25 cellular contexts compared by ENCODE assay signal in genomic region chr7:3771906-3772305, GRCh38.
A peak's percentile ranks its signal among the peaks of the same experiment; 100 is the strongest.
DNase-seq lines count a peak whose midpoint lies in the region; ATAC-seq, FAIRE-seq and TF ChIP-seq lines count a peak whose summit lies in the region.
"Had no signal": no experiment of that assay in that cellular context is flagged by ENCODE, and none has a peak within 500 bp of the region (broad histone marks: within the 10 kb centered on the region; RNA-seq: fewer than 3 reads in every experiment).

No MANE protein-coding gene starts in this region.

- no peak overlapping the region for H3K4me3 ChIP-seq in right lobe of liver
- no peak overlapping the region for H3K4me3 ChIP-seq in HepG2 (replicated peaks in 1 of 3; ENCODE audit: insufficient read depth in 1 of 3, low read depth in 2 of 3, low read length in 3 of 3)
- no peak overlapping the region for H3K4me3 ChIP-seq in endothelial cell of umbilical vein (replicated peaks in 1 of 3; ENCODE audit: insufficient read depth in 1 of 3, low read depth in 1 of 3, low read length in 3 of 3)
- H3K4me3 ChIP-seq in uterus: no peak overlapping the region
- H3K4me3 ChIP-seq: A549, GM12878 had no signal

- H3K27ac ChIP-seq in right lobe of liver (no peak overlapping the region), HepG2 (ENCODE audit: extremely low read length, insufficient read depth, low read length) (no peak overlapping the region), endothelial cell of umbilical vein (ENCODE audit: insufficient read depth, low read depth, low read length) (no peak overlapping the region), uterus (no peak overlapping the region)
- H3K27ac ChIP-seq: 22Rv1, A549 had no signal

- intact Hi-C loops in right lobe of liver (cut with DNase I): no loop called here
- intact Hi-C loops in HepG2 (cut with micrococcal nuclease; ENCODE audit: unreplicated experiment): no loop called here
- intact Hi-C loops in endothelial cell of umbilical vein (cut with micrococcal nuclease): no loop called here
- intact Hi-C loops in uterus (cut with DNase I; ENCODE audit: low total_unique reads): no loop called here

- H3K27me3 ChIP-seq in right lobe of liver (no peaks in the 10 kb centered on the region), HepG2 (ENCODE audit: control insufficient read depth in 1 of 2, insufficient read depth in 2 of 2, low read length in 2 of 2) (no peaks in the 10 kb centered on the region), endothelial cell of umbilical vein (ENCODE audit: control insufficient read depth in 2 of 2, insufficient read depth in 2 of 2, low read length in 2 of 2) (no peaks in the 10 kb centered on the region), uterus (no peaks in the 10 kb centered on the region)
- H3K27me3 ChIP-seq: BE2C had no signal

- dilution Hi-C loops in endothelial cell of umbilical vein (cut with MboI; ENCODE audit: extremely low pct_ligation_motif_present, low sequenced_read_pairs): no loop called here

- H3K9me3 ChIP-seq in right lobe of liver (no peaks in the 10 kb centered on the region), HepG2 (ENCODE audit: low read length) (no peaks in the 10 kb centered on the region), endothelial cell of umbilical vein (replicated peaks; ENCODE audit: control insufficient read depth, insufficient read depth, low read length) (no peaks in the 10 kb centered on the region), uterus (no peaks in the 10 kb centered on the region)
- H3K9me3 ChIP-seq: A549, BE2C had no signal

- no peak for TF ChIP-seq POLR2A in right lobe of liver (IDR thresholded peaks at IDR 0.05)
- no peak for TF ChIP-seq POLR2A in HepG2 (IDR thresholded peaks at IDR 0.05; ENCODE audit: insufficient read depth in 1 of 2, low read depth in 2 of 2, low read length in 2 of 2)
- no peak for TF ChIP-seq POLR2A in endothelial cell of umbilical vein (IDR thresholded peaks at IDR 0.05; ENCODE audit: low read depth, low read length)
- TF ChIP-seq POLR2A in uterus (IDR thresholded peaks at IDR 0.05): no peak

- POLR2A ChIA-PET in HepG2 (lab: Yijun Ruan, JAX): no interaction called here
- POLR2A ChIA-PET in endothelial cell of umbilical vein (lab: Charles Lee): no interaction called here

- DNase-seq in right lobe of liver (no peak), HepG2 (ENCODE audit: low spot score) (no peak), dermis blood vessel endothelial cell (peak; percentile 10), endothelial cell of umbilical vein (ENCODE audit: low read depth, low spot score) (peak; percentile 16), uterus (no peak), ACHN (no peak), NOMO-1 treated with DMSO at 0.1 percent for 48 hours (lab: John Stamatoyannopoulos, UW; ENCODE audit: unreplicated experiment) (no peak)
- DNase-seq: BE2C; C1 segment of cervical spinal cord; CD4-positive, alpha-beta memory T cell; CD4-positive, CD25-positive, alpha-beta regulatory T cell; CD8-positive, alpha-beta memory T cell; COR-L47; DMS 273 treated with DMSO at 0.1 percent for 48 hours; DMS153; DMS53; DMS79; DND-41; EL; GDM1 had no signal

- FAIRE-seq in HepG2 (lab: Jason Lieb, UNC) (no peak), endothelial cell of umbilical vein (lab: Jason Lieb, UNC) (peak; percentile 57)
- FAIRE-seq: A549, GM12878, GM12892, GM18507 had no signal

- H3K79me2 ChIP-seq in HepG2 (ENCODE audit: insufficient read depth, low read length): no peaks in the 10 kb centered on the region
- no peaks in the 10 kb centered on the region for H3K79me2 ChIP-seq in endothelial cell of umbilical vein (ENCODE audit: control insufficient read depth, insufficient read depth, low read length)

- CTCF ChIA-PET in HepG2 (lab: Yijun Ruan, JAX; ENCODE audit: low intra/inter-chr PET ratio, low total read pairs): no interaction called here
- CTCF ChIA-PET in endothelial cell of umbilical vein (lab: Charles Lee): no interaction called here

- H2AFZ ChIP-seq in HepG2 (ENCODE audit: low read length) (no peak overlapping the region), endothelial cell of umbilical vein (ENCODE audit: low read depth, low read length) (no peak overlapping the region)

- ATAC-seq in right lobe of liver: peak in 3 of 4 donors; percentile 13 to 56 (median 50)
- ATAC-seq in HepG2: no peak
- ATAC-seq: A549, GM12878 had no signal

- TF ChIP-seq CTCF in right lobe of liver (IDR thresholded peaks at IDR 0.05) (no peak), HepG2 (CRISPR knock-in tag; IDR thresholded peaks at IDR 0.05) (no peak), endothelial cell of umbilical vein (IDR thresholded peaks at IDR 0.05; ENCODE audit: extremely low read depth in 1 of 2, insufficient read depth in 1 of 2, low read depth in 1 of 2, low read length in 2 of 2) (no peak), uterus (IDR thresholded peaks at IDR 0.05) (no peak)

- H3K4me2 ChIP-seq in HepG2 (ENCODE audit: low read depth, low read length): no peak overlapping the region
- peak overlapping the region; percentile 32 for H3K4me2 ChIP-seq in endothelial cell of umbilical vein (ENCODE audit: insufficient read depth, low read length)
- H3K4me2 ChIP-seq: A549 had no signal

- WGBS in right lobe of liver (ENCODE audit: insufficient coverage, low coverage, low lambda C conversion rate, missing lambda C conversion rate): 37% methylated on average over 3 of the region's 3 CpGs
- 83% methylated on average over 3 of the region's 3 CpGs for WGBS in HepG2 (ENCODE audit: low lambda C conversion rate)

- H3K9me1 ChIP-seq in endothelial cell of umbilical vein (replicated peaks; ENCODE audit: control insufficient read depth, extremely low read depth, insufficient read depth, low read length): no peaks in the 10 kb centered on the region

- BruUV-seq in HepG2 (replicated peaks; lab: Mats Ljungman, UMichigan): no TSS peak
- no TSS peak for BruUV-seq in endothelial cell of umbilical vein (replicated peaks; lab: Mats Ljungman, UMichigan)

- H3K36me3 ChIP-seq in right lobe of liver (no peaks in the 10 kb centered on the region), HepG2 (replicated peaks in 1 of 2; ENCODE audit: control insufficient read depth in 1 of 2, insufficient read depth in 2 of 2, low read length in 2 of 2) (no peaks in the 10 kb centered on the region), endothelial cell of umbilical vein (ENCODE audit: control insufficient read depth in 2 of 2, extremely low read depth in 1 of 2, insufficient read depth in 2 of 2, low read length in 2 of 2) (no peaks in the 10 kb centered on the region), uterus (no peaks in the 10 kb centered on the region)
- H3K36me3 ChIP-seq: BE2C had no signal

- H3K4me1 ChIP-seq in right lobe of liver (no peaks in the 10 kb centered on the region), HepG2 (ENCODE audit: insufficient read depth, low read length) (peaks cover 20% of the 10 kb centered on the region; the same call in 1 of the 2 replicates), endothelial cell of umbilical vein (ENCODE audit: control insufficient read depth, extremely low read depth, insufficient read depth, low read length) (peaks cover 3% of the 10 kb centered on the region), uterus (no peaks in the 10 kb centered on the region)
- H3K4me1 ChIP-seq: A549, BE2C had no signal

- no peak overlapping the region for H3K9ac ChIP-seq in HepG2 (ENCODE audit: insufficient read depth, low read depth, low read length)
- no peak overlapping the region for H3K9ac ChIP-seq in endothelial cell of umbilical vein (replicated peaks; ENCODE audit: extremely low read depth, insufficient read depth, low read length)

- H4K20me1 ChIP-seq in HepG2 (ENCODE audit: insufficient read depth, low read length) (no peaks in the 10 kb centered on the region), endothelial cell of umbilical vein (replicated peaks; ENCODE audit: control insufficient read depth, extremely low read depth, insufficient read depth, low read length) (no peaks in the 10 kb centered on the region)

- no peak for TF ChIP-seq RAD21 in HepG2 (CRISPR knock-in tag; IDR thresholded peaks at IDR 0.05)

- TF ChIP-seq EP300 in HepG2 (IDR thresholded peaks at IDR 0.05; ENCODE audit: low read depth in 2 of 2, low read length in 2 of 2): no peak
- no peak for TF ChIP-seq EP300 in HepG2 (CRISPR knock-in tag; IDR thresholded peaks at IDR 0.05; ENCODE audit: borderline replicate concordance)

- in situ Hi-C loops in HepG2 (cut with HindIII; ENCODE audit: extremely low pct_ligation_motif_present, low pct_unique_long_range_greater_than_20kb) (no loop called here), ACHN (cut with HindIII; ENCODE audit: low pct_ligation_motif_present, low pct_unique_long_range_greater_than_20kb, low sequenced_read_pairs) (no loop called here)

TF ChIP-seq in HepG2, 621 proteins besides CTCF, POLR2A, EP300 and RAD21:
- TF ChIP-seq BCL3 (CRISPR knock-in tag; IDR thresholded peaks at IDR 0.05): no peak

TF ChIP-seq in endothelial cell of umbilical vein, 7 proteins besides CTCF, POLR2A, EP300 and RAD21:
- TF ChIP-seq GATA2 (IDR thresholded peaks at IDR 0.05; ENCODE audit: insufficient read depth, insufficient read length, low read depth, low read length) (no peak), FOS (IDR thresholded peaks at IDR 0.05; ENCODE audit: borderline replicate concordance, insufficient read depth, low read length) (no peak), MAX (IDR thresholded peaks at IDR 0.05; ENCODE audit: insufficient read depth, insufficient read length) (no peak), JUN (IDR thresholded peaks at IDR 0.05; ENCODE audit: borderline replicate concordance, insufficient read depth, insufficient read length, low read depth) (no peak), MYC (IDR thresholded peaks at IDR 0.05; ENCODE audit: low read depth, low read length) (no peak)

Comparison
In these comparisons a context has a peak if more than half of its experiments do, and no peak if none do; other contexts are left out.
1. DNase-seq: peak in dermis blood vessel endothelial cell (single experiment) and endothelial cell of umbilical vein (single experiment); none in right lobe of liver (0 of 3), HepG2 (single experiment), uterus (0 of 2), ACHN (single experiment) and NOMO-1 treated with DMSO at 0.1 percent for 48 hours (single experiment).